ENCODE assay signal across 8 cellular contexts in genomic region chr14:24094839-24095195, GRCh38. TPM values are rescaled to one million over a fixed set of nuclear protein-coding genes. Genes with fewer than 3 reads are reported as not detected.
DNase-seq lines count a peak whose midpoint lies in the region; FAIRE-seq and TF ChIP-seq lines count a peak whose summit lies in the region.

No MANE protein-coding gene starts in this region.

- no peak for TF ChIP-seq POLR2A in uterus (IDR thresholded peaks at IDR 0.05)

- H4K8ac ChIP-seq in mesendoderm (ENCODE audit: low read depth, low read length): no peak overlapping the region

- peak overlapping the region; percentile 96 for H2AK5ac ChIP-seq in mesendoderm (ENCODE audit: low read length)

- no peak overlapping the region for H4K5ac ChIP-seq in mesendoderm (ENCODE audit: low read length)

- intact Hi-C loops in MCF 10A (cut with micrococcal nuclease) (loop anchor here (2.0 to 5.0 kb wide), 4 partner anchors 14 to 528 kb away; partner anchors contain the start of genes AP1G2, IRF9, PSME2 and RNF31), uterus (cut with DNase I; ENCODE audit: low total_unique reads) (loop anchor here (5.0 kb wide), 1 partner anchor 38 kb away; no protein-coding TSS in a partner anchor)

- H3K9me2 ChIP-seq in Karpas-422 (replicated peaks; ENCODE audit: insufficient read depth, low read length): no peaks in the 10 kb centered on the region

- H3K79me2 ChIP-seq in Karpas-422 (ENCODE audit: low read length) (peaks cover 18% of the 10 kb centered on the region), mesendoderm (ENCODE audit: control insufficient read depth, insufficient read depth, low read length) (peaks cover 10% of the 10 kb centered on the region)

- H3K36me3 ChIP-seq in Karpas-422 (ENCODE audit: insufficient read depth, low read length) (0 out of 2 replicates have a peak, but pooled peaks cover 9% of the 10 kb centered on the region), mesendoderm (ENCODE audit: control insufficient read depth, insufficient read depth, low read length) (peaks cover 6% of the 10 kb centered on the region), uterus (no peaks in the 10 kb centered on the region)

- H3K4me2 ChIP-seq in Karpas-422 (ENCODE audit: low read depth, low read length, poor library complexity, severe bottlenecking) (peak overlapping the region; percentile 95), mesendoderm (ENCODE audit: low read length) (peak overlapping the region; percentile 90)

- DNase-seq in COLO668 (lab: John Stamatoyannopoulos, UW; ENCODE audit: unreplicated experiment) (peak; percentile 48), Karpas-422 (no peak), MCF 10A (ENCODE audit: unreplicated experiment) (no peak), mesendoderm (no peak), uterus (no peak), HTR-8/SVneo (ENCODE audit: insufficient read length, low spot score) (no peak), epidermal melanocyte (ENCODE audit: insufficient read length, low spot score) (no peak), GM03348 (ENCODE audit: low spot score) (no peak)

- no peaks in the 10 kb centered on the region for H3K27me3 Mint-ChIP-seq in MCF 10A (ENCODE audit: insufficient read depth, unreplicated experiment)

- peak overlapping the region; percentile 95 for H3K4me3 ChIP-seq in Karpas-422 (ENCODE audit: low read length)
- H3K4me3 ChIP-seq in mesendoderm (ENCODE audit: low read length): peak overlapping the region; percentile 99
- H3K4me3 ChIP-seq in uterus: peak overlapping the region; percentile 71 to 84

- no CpG with 5 or more reads among the region's 13 CpGs for WGBS in mesendoderm (ENCODE audit: extremely low coverage, insufficient coverage, low lambda C conversion rate)

- TF ChIP-seq CTCF in MCF 10A (IDR thresholded peaks at IDR 0.05; ENCODE audit: unreplicated experiment) (no peak), uterus (IDR thresholded peaks at IDR 0.05) (no peak)

- peak overlapping the region; percentile 94 for H2BK5ac ChIP-seq in mesendoderm (ENCODE audit: low read length)

- POLR2A ChIA-PET in MCF 10A (lab: Yijun Ruan, JAX): interaction anchor here (0.7 to 6.4 kb wide), 7 partner anchors 13 to 557 kb away, joined by 3 to 90 read pairs (median 10); partner anchors contain the start of genes DCAF11, EMC9, NRL and RNF31

- H3K27ac ChIP-seq in Karpas-422 (ENCODE audit: low read length) (peak overlapping the region; percentile 91), mesendoderm (ENCODE audit: low read depth, low read length) (peak overlapping the region; percentile 90), uterus (peak overlapping the region; percentile 84 to 93)

- no peaks in the 10 kb centered on the region for H3K9me3 Mint-ChIP-seq in MCF 10A (ENCODE audit: unreplicated experiment)

- H3K79me1 ChIP-seq in mesendoderm (ENCODE audit: low read length): peaks cover 16% of the 10 kb centered on the region

- H2BK120ac ChIP-seq in mesendoderm (ENCODE audit: low read depth, low read length): no peak overlapping the region

- peak overlapping the region; percentile 97 for H3K23ac ChIP-seq in mesendoderm (ENCODE audit: low read length)

- H3K4me3 Mint-ChIP-seq in MCF 10A (ENCODE audit: unreplicated experiment): peak overlapping the region; percentile 97

- H2BK15ac ChIP-seq in mesendoderm (replicated peaks; ENCODE audit: low read depth): no peak overlapping the region

- peak overlapping the region; percentile 85 for H3K18ac ChIP-seq in mesendoderm (ENCODE audit: low read length)

- no peak for FAIRE-seq in HTR-8/SVneo (lab: Jason Lieb, UNC)

- H3K9me3 ChIP-seq in Karpas-422 (ENCODE audit: low read length): no peaks in the 10 kb centered on the region
- H3K9me3 ChIP-seq in uterus: no peaks in the 10 kb centered on the region

- no peak overlapping the region for H2AFZ ChIP-seq in Karpas-422 (ENCODE audit: low read length)

- no peaks in the 10 kb centered on the region for H4K20me1 ChIP-seq in Karpas-422 (ENCODE audit: insufficient read depth, low read depth, low read length)

- H3K36me3 Mint-ChIP-seq in MCF 10A (ENCODE audit: insufficient read depth, unreplicated experiment): peaks cover 17% of the 10 kb centered on the region

- H3K27ac Mint-ChIP-seq in MCF 10A (ENCODE audit: low read depth, unreplicated experiment): peak overlapping the region; percentile 92

- no peaks in the 10 kb centered on the region for H3K27me3 ChIP-seq in Karpas-422 (ENCODE audit: low read length)
- no peaks in the 10 kb centered on the region for H3K27me3 ChIP-seq in mesendoderm (ENCODE audit: insufficient read depth, low read length, poor library complexity)
- no peaks in the 10 kb centered on the region for H3K27me3 ChIP-seq in uterus

- CTCF ChIA-PET in MCF 10A (lab: Yijun Ruan, JAX): interaction anchor here (0.6 to 11.2 kb wide), 9 partner anchors 11 to 1153 kb away, joined by 3 to 272 read pairs (median 5); partner anchors contain the start of genes DCAF11, IRF9 and NRL

- peaks cover 19% of the 10 kb centered on the region for H3K4me1 Mint-ChIP-seq in MCF 10A (ENCODE audit: insufficient read depth, unreplicated experiment)

- peak overlapping the region; percentile 43 for H3K4ac ChIP-seq in mesendoderm (ENCODE audit: low read depth, low read length)

- H3K4me1 ChIP-seq in Karpas-422 (ENCODE audit: low read length) (peaks cover 29% of the 10 kb centered on the region), mesendoderm (ENCODE audit: control insufficient read depth, low read depth, low read length) (peaks cover 7% of the 10 kb centered on the region), uterus (peaks cover 0 to 8% of the 10 kb centered on the region in 2 donors)

- no TSS peak for BruUV-seq in MCF 10A (replicated peaks; lab: Mats Ljungman, UMichigan)

- H3K56ac ChIP-seq in mesendoderm (ENCODE audit: low read length): peak overlapping the region; percentile 99

- H3K9ac ChIP-seq in Karpas-422 (ENCODE audit: low read length): peak overlapping the region; percentile 97
- H3K9ac ChIP-seq in mesendoderm (ENCODE audit: low read length): peak overlapping the region; percentile 100

RNA-seq across cellular contexts. Expression of gene PCK2, which starts 0.7 kb away (rescaled TPM):
- total RNA-seq in Karpas-422 (2014; rRNA removed; shearing (Covaris generic); ENCODE audit: low replicate concordance): 106 and 151 TPM in 2 replicates
- total RNA-seq in MCF 10A (2022) (64.7 and 112 TPM in 2 replicates), uterus (10 to 100 TPM in 3 of 4 donors, not detected in 1; 13.1 to 19.4 (median 15.1) TPM)
- polyA plus RNA-seq in mesendoderm (2013, experiment 1 of 2): 37.5 TPM
- 37.2 TPM for polyA plus RNA-seq in mesendoderm (2013, experiment 2 of 2)

RNA-seq across cellular contexts. Expression of gene DCAF11, which starts 19.8 kb away (rescaled TPM):
- total RNA-seq in Karpas-422 (2014; rRNA removed; shearing (Covaris generic); ENCODE audit: low replicate concordance): 93.5 and 103 TPM in 2 replicates
- total RNA-seq in MCF 10A (2022) (38.6 and 48.8 TPM in 2 replicates), uterus (10 to 100 TPM; 42.9 to 87.4 (median 57.8) TPM)
- polyA plus RNA-seq in mesendoderm (2013, experiment 1 of 2): 25.5 TPM
- polyA plus RNA-seq in mesendoderm (2013, experiment 2 of 2): 23.1 TPM

RNA-seq across cellular contexts. Expression of gene NRL, which starts 19.9 kb away (rescaled TPM):
- 1.5 and 2.5 TPM in 2 replicates for total RNA-seq in Karpas-422 (2014; rRNA removed; shearing (Covaris generic); ENCODE audit: low replicate concordance)
- total RNA-seq in MCF 10A (2022) (1.3 and 2.1 TPM in 2 replicates), uterus (1 to 10 TPM in 3 of 4 donors, not detected in 1; 1.2 to 1.8 (median 1.3) TPM)
- 1.2 TPM for polyA plus RNA-seq in mesendoderm (2013, experiment 1 of 2)
- 1.3 TPM for polyA plus RNA-seq in mesendoderm (2013, experiment 2 of 2)

RNA-seq across cellular contexts. Expression of gene CPNE6, which starts 23.5 kb away (rescaled TPM):
- total RNA-seq in Karpas-422 (2014; rRNA removed; shearing (Covaris generic); ENCODE audit: low replicate concordance): 0.04 and 1.3 TPM in 2 replicates
- not detected in 2 replicates for total RNA-seq in MCF 10A (2022)
- polyA plus RNA-seq in mesendoderm (2013, experiment 1 of 2): 0.01 TPM
- polyA plus RNA-seq in mesendoderm (2013, experiment 2 of 2): not detected
- total RNA-seq in uterus: under 1 TPM in 1 of 4 donors, not detected in 3; 0.76 TPM

RNA-seq across cellular contexts. Expression of gene FITM1, which starts 35.6 kb away (rescaled TPM):
- total RNA-seq in Karpas-422 (2014; rRNA removed; shearing (Covaris generic); ENCODE audit: low replicate concordance): 0.89 and 1.6 TPM in 2 replicates
- total RNA-seq in MCF 10A (2022) (0.47 TPM in 1 of 2 replicates, not detected in the other), uterus (1 to 10 TPM in 2 of 4 donors, under 1 TPM in 1, not detected in 1; 0.48 to 2.4 (median 1.3) TPM)
- 0.17 TPM for polyA plus RNA-seq in mesendoderm (2013, experiment 1 of 2)
- 0.13 TPM for polyA plus RNA-seq in mesendoderm (2013, experiment 2 of 2)
